In the genomic region with DNA sequence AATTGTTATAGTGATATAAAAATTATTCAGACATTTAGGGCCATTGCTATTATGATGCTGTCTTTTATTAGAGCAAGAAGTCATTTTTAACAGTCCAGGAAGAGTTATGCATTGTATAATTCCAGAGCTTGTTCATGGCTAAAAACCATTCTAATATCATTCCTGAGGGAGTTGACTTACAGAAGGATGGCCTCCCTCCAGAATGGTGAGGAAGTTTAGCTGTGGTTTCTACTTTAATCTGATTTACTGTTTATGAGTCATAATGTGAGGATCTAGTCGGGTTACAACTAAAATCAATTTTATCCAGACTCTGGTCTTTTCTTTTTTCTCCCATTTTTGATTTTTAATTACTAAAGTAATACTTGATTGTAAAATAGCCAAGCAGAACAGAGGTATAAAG, we compare ENCODE assay signal across 22 cellular contexts. TPM values are rescaled to one million over a fixed set of nuclear protein-coding genes. Genes with fewer than 3 reads are reported as not detected.
DNase-seq lines count a peak whose midpoint lies in the region; TF ChIP-seq lines count a peak whose summit lies in the region.
"Had no signal": no experiment of that assay in that cellular context is flagged by ENCODE, and none has a peak within 500 bp of the region (broad histone marks: within the 10 kb centered on the region; RNA-seq: fewer than 3 reads in every experiment).

No MANE protein-coding gene starts in this region.

- DNase-seq in BJ (ENCODE audit: low read depth) (peak; percentile 34), HT-29 (ENCODE audit: low spot score) (peak; percentile 56), astrocyte of the spinal cord (ENCODE audit: low read depth, low spot score) (peak; percentile 74), immature natural killer cell (no peak), smooth muscle cell (lab: John Stamatoyannopoulos, UW; ENCODE audit: unreplicated experiment) (no peak)
- DNase-seq in stimulated activated CD4-positive, alpha-beta T cell treated with anti-CD3 and anti-CD28 coated beads, Interleukin-12 subunit alpha, Interleukin-12 subunit beta, amount 100 ng/mL, for 4 hours = no peak
- no peak for DNase-seq in activated CD4-positive, alpha-beta T cell treated with anti-CD3 and anti-CD28 coated beads for 48 hours
- DNase-seq: activated CD8-positive, alpha-beta T cell treated with anti-CD3 and anti-CD28 coated beads, Interleukin-2, amount 10 ng/mL, durations not matched to agents 7 days and 5 days; adrenal gland; endodermal cell; naive thymus-derived CD4-positive, alpha-beta T cell; NCI-H1930; posterior cingulate gyrus; SHP77 treated with DMSO at 0.1 percent for 48 hours; spleen; T-helper 17 cell had no signal

- POLR2A ChIA-PET in BJ (lab: Charles Lee) = no interaction called here

- peaks cover 38% of the 10 kb centered on the region for H3K4me1 Mint-ChIP-seq in nephron
- no peaks in the 10 kb centered on the region for H3K4me1 Mint-ChIP-seq in immature natural killer cell
- H3K4me1 Mint-ChIP-seq: T-helper 17 cell, WTC11 had no signal

- H3K27me3 ChIP-seq in BJ (ENCODE audit: control insufficient read depth, insufficient read depth, low read length) = peaks cover 4% of the 10 kb centered on the region
- peaks cover 3% of the 10 kb centered on the region for H3K27me3 ChIP-seq in smooth muscle cell (ENCODE audit: low read depth)
- H3K27me3 ChIP-seq: adrenal gland, BLaER1 had no signal

- no peak overlapping the region for H3K9ac ChIP-seq in smooth muscle cell (ENCODE audit: low read depth)
- H3K9ac ChIP-seq: BLaER1 had no signal

- H3K27ac ChIP-seq in smooth muscle cell (ENCODE audit: low read depth) = no peak overlapping the region
- H3K27ac ChIP-seq: adrenal gland, BLaER1, spleen, thoracic aorta had no signal

- H3K4me3 ChIP-seq in BJ (ENCODE audit: low read depth, low read length) = no peak overlapping the region
- no peak overlapping the region for H3K4me3 ChIP-seq in astrocyte of the spinal cord (ENCODE audit: low read depth, low read length)
- H3K4me3 ChIP-seq in smooth muscle cell = no peak overlapping the region
- H3K4me3 ChIP-seq: adrenal gland, BLaER1, spleen, thoracic aorta had no signal

- peaks cover 13% of the 10 kb centered on the region for H3K27me3 Mint-ChIP-seq in nephron (ENCODE audit: low read depth)
- H3K27me3 Mint-ChIP-seq in immature natural killer cell (ENCODE audit: low read depth in 3 of 3) = peaks cover 0 to 5% (median 2%) of the 10 kb centered on the region in 3 donors

- no peaks in the 10 kb centered on the region for H3K9me3 Mint-ChIP-seq in nephron
- peaks cover 0 to 2% (median 0%) of the 10 kb centered on the region in 6 donors for H3K9me3 Mint-ChIP-seq in immature natural killer cell
- H3K9me3 Mint-ChIP-seq: endodermal cell, WTC11 had no signal

- CTCF ChIA-PET in BJ (lab: Yijun Ruan, JAX) = interaction anchor here (1.6 kb wide), 1 partner anchor 15 kb away, joined by 5 read pairs; no protein-coding TSS in a partner anchor

- H3K4me2 ChIP-seq in smooth muscle cell = no peak overlapping the region
- H3K4me2 ChIP-seq: BLaER1 had no signal

- H3K4me3 Mint-ChIP-seq in nephron = no peak overlapping the region
- no peak overlapping the region for H3K4me3 Mint-ChIP-seq in immature natural killer cell
- H3K4me3 Mint-ChIP-seq: activated CD8-positive, alpha-beta T cell treated with anti-CD3 and anti-CD28 coated beads, Interleukin-2, amount 10 ng/mL, durations not matched to agents 7 days and 5 days; endodermal cell; naive thymus-derived CD4-positive, alpha-beta T cell; T-helper 17 cell; WTC11 had no signal

- TF ChIP-seq CTCF in BJ (IDR thresholded peaks at IDR 0.05; ENCODE audit: insufficient read depth, low read depth, low read length) (no peak), astrocyte of the spinal cord (IDR thresholded peaks at IDR 0.05; ENCODE audit: low read depth, low read length) (no peak), nephron (IDR thresholded peaks at IDR 0.05; ENCODE audit: unreplicated experiment in 3 of 3) (no peak), smooth muscle cell (IDR thresholded peaks at IDR 0.05; ENCODE audit: borderline replicate concordance, insufficient read depth, poor library complexity, severe bottlenecking) (no peak)

- H3K4me1 ChIP-seq in smooth muscle cell (ENCODE audit: low read depth) = no peaks in the 10 kb centered on the region
- H3K4me1 ChIP-seq: adrenal gland, BLaER1, spleen had no signal

- H3K79me2 ChIP-seq in smooth muscle cell (ENCODE audit: low read depth) = no peaks in the 10 kb centered on the region

- peak overlapping the region; percentile 9 to 79 (median 26) for H3K27ac Mint-ChIP-seq in nephron
- no peak overlapping the region for H3K27ac Mint-ChIP-seq in immature natural killer cell
- H3K27ac Mint-ChIP-seq: activated CD8-positive, alpha-beta T cell treated with anti-CD3 and anti-CD28 coated beads, Interleukin-2, amount 10 ng/mL, durations not matched to agents 7 days and 5 days; endodermal cell; naive thymus-derived CD4-positive, alpha-beta T cell; T-helper 17 cell; WTC11 had no signal

- no peaks in the 10 kb centered on the region for H3K9me3 ChIP-seq in smooth muscle cell (replicated peaks; ENCODE audit: low read depth)
- H3K9me3 ChIP-seq: adrenal gland, BLaER1, spleen, thoracic aorta had no signal

- in situ Hi-C loops in astrocyte of the spinal cord (cut with HindIII; ENCODE audit: low sequenced_read_pairs) = no loop called here

- H3K36me3 ChIP-seq in BJ (ENCODE audit: control insufficient read depth, insufficient read depth, low read length) (no peaks in the 10 kb centered on the region), smooth muscle cell (ENCODE audit: low read depth) (no peaks in the 10 kb centered on the region)
- H3K36me3 ChIP-seq: adrenal gland, BLaER1, spleen, thoracic aorta had no signal

- H3K36me3 Mint-ChIP-seq in nephron (ENCODE audit: low read depth) (no peaks in the 10 kb centered on the region), immature natural killer cell (no peaks in the 10 kb centered on the region)
- H3K36me3 Mint-ChIP-seq: naive thymus-derived CD4-positive, alpha-beta T cell; WTC11 had no signal

- no peaks in the 10 kb centered on the region for H4K20me1 ChIP-seq in smooth muscle cell (ENCODE audit: low read depth)
- H4K20me1 ChIP-seq: BLaER1 had no signal

- H3F3A ChIP-seq in smooth muscle cell (ENCODE audit: low read depth) = no peaks in the 10 kb centered on the region

- 8% methylated on average over 1 of the region's 1 CpG for WGBS in smooth muscle cell (ENCODE audit: low lambda C conversion rate)

- no peak overlapping the region for H2AFZ ChIP-seq in smooth muscle cell (ENCODE audit: low read depth)

RNA-seq across cellular contexts. Expression of a gene that starts 41.2 kb away (rescaled TPM):
- polyA plus RNA-seq in BJ (2011; rRNA removed) (0.06 and 0.07 TPM in 2 replicates), immature natural killer cell (not detected), smooth muscle cell (0.24 TPM in 1 of 2 replicates, not detected in the other)
- polyA minus RNA-seq in BJ (2011; rRNA and poly(A)+ RNA removed) = 0.38 TPM in 1 of 2 replicates, not detected in the other
- total RNA-seq in HT-29 (2014; rRNA removed; shearing (Covaris generic)) = 0.29 TPM in 1 of 2 replicates, not detected in the other
- 0.45 TPM in 1 of 2 replicates, not detected in the other for total RNA-seq in smooth muscle cell
- total RNA-seq: activated CD8-positive, alpha-beta T cell treated with anti-CD3 and anti-CD28 coated beads, Interleukin-2, amount 10 ng/mL, durations not matched to agents 7 days and 5 days; endodermal cell; glomerular endothelial cell; lung microvascular endothelial cell; naive thymus-derived CD4-positive, alpha-beta T cell; T-helper 17 cell had no signal
- polyA plus RNA-seq: naive thymus-derived CD4-positive, alpha-beta T cell; spleen had no signal

Comparison
In these comparisons a context has a peak if more than half of its experiments do, and no peak if none do; other contexts are left out.
1. DNase-seq: peak in BJ (single experiment), HT-29 (single experiment) and astrocyte of the spinal cord (single experiment); none in immature natural killer cell (0 of 3), stimulated activated CD4-positive, alpha-beta T cell treated with anti-CD3 and anti-CD28 coated beads, Interleukin-12 subunit alpha, Interleukin-12 subunit beta, amount 100 ng/mL, for 4 hours (single experiment), activated CD4-positive, alpha-beta T cell treated with anti-CD3 and anti-CD28 coated beads for 48 hours (single experiment) and smooth muscle cell (single experiment).
2. H3K27ac Mint-ChIP-seq: peak in nephron (3 of 3); none in immature natural killer cell (0 of 6).